In genomic region chr3:12916159-12916558, GRCh38 we compare ENCODE assay signal across 1 cellular context.
TF ChIP-seq lines count a peak whose summit lies in the region.

No MANE protein-coding gene starts in this region.

TF ChIP-seq in HepG2, 621 proteins besides CTCF, POLR2A, EP300 and RAD21:
- TF ChIP-seq, protein P1, sequence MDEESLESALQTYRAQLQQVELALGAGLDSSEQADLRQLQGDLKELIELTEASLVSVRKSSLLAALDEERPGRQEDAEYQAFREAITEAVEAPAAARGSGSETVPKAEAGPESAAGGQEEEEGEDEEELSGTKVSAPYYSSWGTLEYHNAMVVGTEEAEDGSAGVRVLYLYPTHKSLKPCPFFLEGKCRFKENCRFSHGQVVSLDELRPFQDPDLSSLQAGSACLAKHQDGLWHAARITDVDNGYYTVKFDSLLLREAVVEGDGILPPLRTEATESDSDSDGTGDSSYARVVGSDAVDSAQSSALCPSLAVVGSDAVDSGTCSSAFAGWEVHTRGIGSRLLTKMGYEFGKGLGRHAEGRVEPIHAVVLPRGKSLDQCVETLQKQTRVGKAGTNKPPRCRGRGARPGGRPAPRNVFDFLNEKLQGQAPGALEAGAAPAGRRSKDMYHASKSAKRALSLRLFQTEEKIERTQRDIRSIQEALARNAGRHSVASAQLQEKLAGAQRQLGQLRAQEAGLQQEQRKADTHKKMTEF (CRISPR knock-in tag; IDR thresholded peaks at IDR 0.05): no peak
- TF ChIP-seq BHLHE40 (IDR thresholded peaks at IDR 0.05; ENCODE audit: low read length) (no peak), ELF3 (CRISPR knock-in tag; IDR thresholded peaks at IDR 0.05) (no peak), STAT5B (CRISPR knock-in tag; IDR thresholded peaks at IDR 0.05) (no peak), ZNF501 (CRISPR knock-in tag; IDR thresholded peaks at IDR 0.05) (no peak), DBP (CRISPR knock-in tag; IDR thresholded peaks at IDR 0.05; ENCODE audit: not compliant biosample characterization) (no peak), ZNF678 (CRISPR knock-in tag; IDR thresholded peaks at IDR 0.05) (no peak), SAFB2 (CRISPR knock-in tag; IDR thresholded peaks at IDR 0.05; ENCODE audit: borderline replicate concordance, low read depth) (no peak), GZF1 (CRISPR knock-in tag; IDR thresholded peaks at IDR 0.05) (no peak), ZNF557 (CRISPR knock-in tag; IDR thresholded peaks at IDR 0.05) (no peak), ZNF260 (CRISPR knock-in tag; IDR thresholded peaks at IDR 0.05; ENCODE audit: borderline replicate concordance, low read depth) (no peak), ZFP37 (CRISPR knock-in tag; IDR thresholded peaks at IDR 0.05; ENCODE audit: borderline replicate concordance) (no peak), ZNF24 (IDR thresholded peaks at IDR 0.05) (no peak), ZNF780A (CRISPR knock-in tag; IDR thresholded peaks at IDR 0.05) (no peak), TEF (CRISPR knock-in tag; IDR thresholded peaks at IDR 0.05) (no peak)
- TF ChIP-seq, protein P2, sequence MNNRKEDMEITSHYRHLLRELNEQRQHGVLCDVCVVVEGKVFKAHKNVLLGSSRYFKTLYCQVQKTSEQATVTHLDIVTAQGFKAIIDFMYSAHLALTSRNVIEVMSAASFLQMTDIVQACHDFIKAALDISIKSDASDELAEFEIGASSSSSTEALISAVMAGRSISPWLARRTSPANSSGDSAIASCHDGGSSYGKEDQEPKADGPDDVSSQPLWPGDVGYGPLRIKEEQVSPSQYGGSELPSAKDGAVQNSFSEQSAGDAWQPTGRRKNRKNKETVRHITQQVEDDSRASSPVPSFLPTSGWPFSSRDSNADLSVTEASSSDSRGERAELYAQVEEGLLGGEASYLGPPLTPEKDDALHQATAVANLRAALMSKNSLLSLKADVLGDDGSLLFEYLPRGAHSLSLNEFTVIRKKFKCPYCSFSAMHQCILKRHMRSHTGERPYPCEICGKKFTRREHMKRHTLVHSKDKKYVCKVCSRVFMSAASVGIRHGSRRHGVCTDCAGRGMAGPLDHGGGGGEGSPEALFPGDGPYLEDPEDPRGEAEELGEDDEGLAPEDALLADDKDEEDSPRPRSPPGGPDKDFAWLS (CRISPR knock-in tag; IDR thresholded peaks at IDR 0.05; ENCODE audit: borderline replicate concordance): no peak
